Comparison of ENCODE assay signal across 9 cellular contexts in genomic region chr9:88077071-88077617, GRCh38.
DNase-seq lines count a peak whose midpoint lies in the region; ATAC-seq, FAIRE-seq and TF ChIP-seq lines count a peak whose summit lies in the region.
"Had no signal": no experiment of that assay in that cellular context is flagged by ENCODE, and none has a peak within 500 bp of the region (broad histone marks: within the 10 kb centered on the region; RNA-seq: fewer than 3 reads in every experiment).

No MANE protein-coding gene starts in this region.

- peaks cover 20% of the 10 kb centered on the region for H3K4me1 ChIP-seq in A549
- peaks cover 14% of the 10 kb centered on the region; the same call in 1 of the 2 replicates for H3K4me1 ChIP-seq in HUES6 (ENCODE audit: control insufficient read depth, insufficient read depth, low read length)

- no peak for FAIRE-seq in A549 (lab: Jason Lieb, UNC)

- H3K9ac ChIP-seq in HUES6 (ENCODE audit: low read length): peak overlapping the region; percentile 57

- peaks cover 31% of the 10 kb centered on the region for H3K27me3 ChIP-seq in HUES6 (ENCODE audit: control insufficient read depth, insufficient read depth, low read length)

- 64% methylated on average over 10 of the region's 20 CpGs for WGBS in A549 (ENCODE audit: missing lambda C conversion rate)

- H3K27ac Mint-ChIP-seq in naive thymus-derived CD8-positive, alpha-beta T cell: no peak overlapping the region

- TF ChIP-seq CTCF in A549 (IDR thresholded peaks at IDR 0.05) (no peak), coronary artery (IDR thresholded peaks at IDR 0.05) (no peak)

- no peaks in the 10 kb centered on the region for H3K9me3 ChIP-seq in A549
- no peaks in the 10 kb centered on the region for H3K9me3 ChIP-seq in HUES6 (ENCODE audit: control insufficient read depth, insufficient read depth, low read depth, low read length)

- H3K27me3 Mint-ChIP-seq in naive thymus-derived CD8-positive, alpha-beta T cell: peaks cover 37 to 89% (median 45%) of the 10 kb centered on the region in 5 donors

- peaks cover 6 to 21% (median 13%) of the 10 kb centered on the region in 4 donors for H3K4me1 Mint-ChIP-seq in naive thymus-derived CD8-positive, alpha-beta T cell

- no peak for TF ChIP-seq EP300 in A549 (IDR thresholded peaks at IDR 0.05)

- no peak for DNase-seq in A549 (ENCODE audit: low read depth in 1 of 2, low spot score in 1 of 2)
- no peak for DNase-seq in coronary artery (ENCODE audit: low spot score)
- DNase-seq in naive thymus-derived CD8-positive, alpha-beta T cell: no peak
- DNase-seq in NOMO-1 (lab: John Stamatoyannopoulos, UW; ENCODE audit: unreplicated experiment in 2 of 2): no peak
- DNase-seq: activated CD4-positive, CD25-positive, alpha-beta regulatory T cell had no signal

- no peaks in the 10 kb centered on the region for H3K36me3 Mint-ChIP-seq in naive thymus-derived CD8-positive, alpha-beta T cell

- H3K9me3 Mint-ChIP-seq in naive thymus-derived CD8-positive, alpha-beta T cell: peaks cover 0 to 2% (median 0%) of the 10 kb centered on the region in 9 donors

- no peaks in the 10 kb centered on the region for H3K36me3 ChIP-seq in HUES6 (ENCODE audit: control insufficient read depth, insufficient read depth, low read length)

- TF ChIP-seq RAD21 in A549 (conservative IDR thresholded peaks at IDR 0.05 in 1 of 2, IDR thresholded peaks at IDR 0.05 in 1 of 2): no peak

- peak overlapping the region; percentile 93 for H3K4me2 ChIP-seq in A549

- peak overlapping the region; percentile 43 for H3K4me3 ChIP-seq in A549
- H3K4me3 ChIP-seq in HUES6 (ENCODE audit: low read depth, low read length): peak overlapping the region; percentile 78
- peak overlapping the region; percentile 76 for H3K4me3 ChIP-seq in coronary artery

- CTCF ChIA-PET in A549 (lab: Yijun Ruan, JAX): interaction anchor here (0.6 to 4.0 kb wide), 17 partner anchors 10 to 502 kb away, joined by 3 to 20 read pairs (median 4); partner anchors contain the start of gene CDK20

- POLR2A ChIA-PET in A549 (lab: Yijun Ruan, JAX): interaction anchor here (0.6 to 2.3 kb wide), 9 partner anchors 10 to 656 kb away, joined by 3 to 11 read pairs (median 3); partner anchors contain the start of genes CDK20 and SPIN1
- POLR2A ChIA-PET in naive thymus-derived CD8-positive, alpha-beta T cell (lab: Charles Lee): no interaction called here

- peak overlapping the region; percentile 50 to 93 (median 72) for H3K4me3 Mint-ChIP-seq in naive thymus-derived CD8-positive, alpha-beta T cell

- no peak for TF ChIP-seq POLR2A in A549 (IDR thresholded peaks at IDR 0.05; ENCODE audit: low read length)

- peak in 1 of 2 experiments; percentile 8; a peak in 2 of 6 replicates for ATAC-seq in A549
- ATAC-seq in naive thymus-derived CD8-positive, alpha-beta T cell: no peak
- ATAC-seq in HG02852 (IDR thresholded peaks at IDR 0.05; ENCODE audit: unreplicated experiment): no peak
- ATAC-seq in HG02885 (IDR thresholded peaks at IDR 0.05; ENCODE audit: poor library complexity, unreplicated experiment): no peak
- no peak for ATAC-seq in GM19455 (IDR thresholded peaks at IDR 0.05; ENCODE audit: unreplicated experiment)

- peak overlapping the region; percentile 88 to 92 for H3K27ac ChIP-seq in A549
- H3K27ac ChIP-seq in HUES6 (ENCODE audit: low read depth, low read length): no peak overlapping the region
- peak overlapping the region in 1 of 2 donors; percentile 68 for H3K27ac ChIP-seq in coronary artery

TF ChIP-seq in A549, 52 proteins besides CTCF, POLR2A, EP300 and RAD21:
- TF ChIP-seq NR3C1 (IDR thresholded peaks at IDR 0.05) (no peak), CBX2 (IDR thresholded peaks at IDR 0.05; ENCODE audit: borderline replicate concordance, low read depth) (no peak), CBX8 (IDR thresholded peaks at IDR 0.05) (no peak), NFE2L2 (conservative IDR thresholded peaks at IDR 0.05; ENCODE audit: low read length) (no peak), RARB (CRISPR knock-in tag; IDR thresholded peaks at IDR 0.05) (no peak), MYC (IDR thresholded peaks at IDR 0.05; ENCODE audit: borderline replicate concordance, low read length) (0 out of 2 replicates have a peak, but pooled peaks have one; percentile 2)
